Comparison of ENCODE assay signal across 17 cellular contexts in genomic region chr12:76117067-76117691, GRCh38.
"Had no signal": no experiment of that assay in that cellular context is flagged by ENCODE, and none has a peak within 500 bp of the region (broad histone marks: within the 10 kb centered on the region; RNA-seq: fewer than 3 reads in every experiment).

No MANE protein-coding gene starts in this region.

- H3K4me3 ChIP-seq: dorsolateral prefrontal cortex, skin epidermis, tibial nerve had no signal

- H3K36me3 Mint-ChIP-seq: natural killer cell treated with Interleukin-12 subunit alpha and Interleukin-12 subunit beta and Interleukin-15 and Interleukin-18, amount 100 ng/mL, for 72 hours had no signal

- H3K27me3 ChIP-seq: dorsolateral prefrontal cortex, tibial nerve had no signal

- H3K9me3 ChIP-seq: tibial nerve had no signal

- H3K27ac Mint-ChIP-seq: activated CD4-positive, alpha-beta T cell treated with anti-CD3 and anti-CD28 coated beads, Interleukin-2, amount 10 ng/mL, durations not matched to agents 7 days and 5 days; activated T-helper 2 cell treated with anti-CD3 and anti-CD28 coated beads, Interferon-gamma antibody, Interleukin-2, Interleukin-4, amounts not matched to agents 10 μg/mL and 5 μg/mL and 100 μg/mL, durations not matched to agents 14 hours and 24 hours and 36 hours; natural killer cell treated with Interleukin-12 subunit alpha and Interleukin-12 subunit beta and Interleukin-15 and Interleukin-18, amount 100 ng/mL, for 72 hours had no signal

- H3K27ac ChIP-seq: dorsolateral prefrontal cortex, skin epidermis, tibial nerve had no signal

- H3K27me3 Mint-ChIP-seq: activated CD4-positive, alpha-beta T cell treated with anti-CD3 and anti-CD28 coated beads, Interleukin-2, amount 10 ng/mL, durations not matched to agents 7 days and 5 days; natural killer cell treated with Interleukin-12 subunit alpha and Interleukin-12 subunit beta and Interleukin-15 and Interleukin-18, amount 100 ng/mL, for 72 hours had no signal

- H3K36me3 ChIP-seq: tibial nerve had no signal

- DNase-seq: activated CD4-positive, alpha-beta T cell treated with anti-CD3 and anti-CD28 coated beads, Interleukin-2, amount 10 ng/mL, durations not matched to agents 7 days and 5 days; activated CD4-positive, CD25-positive, alpha-beta regulatory T cell; activated naive CD4-positive, alpha-beta T cell treated with anti-CD3 and anti-CD28 coated beads, Interleukin-2, amount 50 U/mL, for 16 hours; activated T-cell treated with anti-CD3 and anti-CD28 coated beads for 4 hours; dorsolateral prefrontal cortex; kidney glomerular epithelial cell; left ventricle myocardium superior; mesendoderm; retina; stimulated activated CD4-positive, alpha-beta T cell treated with anti-CD3 and anti-CD28 coated beads, Interleukin-4, amount 100 ng/mL, for 24 hours; stimulated activated naive CD4-positive, alpha-beta T cell treated with Interleukin-2 at 50 U/mL for 16 hours; substantia nigra had no signal

- H3K9me3 Mint-ChIP-seq: activated CD4-positive, alpha-beta T cell treated with anti-CD3 and anti-CD28 coated beads, Interleukin-2, amount 10 ng/mL, durations not matched to agents 7 days and 5 days; activated T-helper 2 cell treated with anti-CD3 and anti-CD28 coated beads, Interferon-gamma antibody, Interleukin-2, Interleukin-4, amounts not matched to agents 10 μg/mL and 5 μg/mL and 100 μg/mL, durations not matched to agents 14 hours and 24 hours and 36 hours; natural killer cell treated with Interleukin-12 subunit alpha and Interleukin-12 subunit beta and Interleukin-15 and Interleukin-18, amount 100 ng/mL, for 72 hours had no signal

- H3K4me1 ChIP-seq: tibial nerve had no signal

- H3K4me1 Mint-ChIP-seq: activated CD4-positive, alpha-beta T cell treated with anti-CD3 and anti-CD28 coated beads, Interleukin-2, amount 10 ng/mL, durations not matched to agents 7 days and 5 days had no signal

- ATAC-seq: esophagus mucosa; left ventricle myocardium superior; natural killer cell treated with Interleukin-12 subunit alpha and Interleukin-12 subunit beta and Interleukin-15 and Interleukin-18, amount 100 ng/mL, for 72 hours had no signal

- H3K4me3 Mint-ChIP-seq: activated CD4-positive, alpha-beta T cell treated with anti-CD3 and anti-CD28 coated beads, Interleukin-2, amount 10 ng/mL, durations not matched to agents 7 days and 5 days; natural killer cell treated with Interleukin-12 subunit alpha and Interleukin-12 subunit beta and Interleukin-15 and Interleukin-18, amount 100 ng/mL, for 72 hours had no signal
